1 cellular context compared by ENCODE assay signal in genomic region chr1:235639586-235640205, GRCh38.
TF ChIP-seq lines count a peak whose summit lies in the region.

No MANE protein-coding gene starts in this region.

TF ChIP-seq in SK-N-SH treated with all-trans-retinoic acid at 6 μM for 48 hours, 23 proteins besides CTCF, POLR2A, EP300 and RAD21 (continued from another document):
- TF ChIP-seq PATZ1 (CRISPR knock-in tag; IDR thresholded peaks at IDR 0.05; ENCODE audit: borderline replicate concordance) = no peak
